ENCODE assay signal across 8 cellular contexts in genomic region chr14:53152627-53152908, GRCh38. TPM values are rescaled to one million over a fixed set of nuclear protein-coding genes. Genes with fewer than 3 reads are reported as not detected.
DNase-seq lines count a peak whose midpoint lies in the region; ATAC-seq and TF ChIP-seq lines count a peak whose summit lies in the region.

No MANE protein-coding gene starts in this region.

- no peak for DNase-seq in GM06990 (ENCODE audit: extremely low read depth, insufficient read length)
- no peak for DNase-seq in chondrocyte (ENCODE audit: low spot score)
- DNase-seq in medulla oblongata (ENCODE audit: extremely low spot score) = peak; percentile 15
- DNase-seq in transverse colon = no peak
- DNase-seq in occipital lobe (lab: John Stamatoyannopoulos, UW) = no peak
- no peak for DNase-seq in NCI-H187 treated with DMSO at 0.1 percent for 48 hours (lab: John Stamatoyannopoulos, UW)

- H3K36me3 Mint-ChIP-seq in chondrocyte (ENCODE audit: low read depth) = no peaks in the 10 kb centered on the region

- H3K4me1 ChIP-seq in Loucy (ENCODE audit: insufficient read depth, low read length, poor library complexity, severe bottlenecking) (peaks cover 44% of the 10 kb centered on the region), transverse colon (peaks cover 0 to 22% (median 7%) of the 10 kb centered on the region in 4 donors)

- H3K9ac ChIP-seq in Loucy (ENCODE audit: low read depth, low read length, poor library complexity, severe bottlenecking) = peak overlapping the region; percentile 83

- H3K79me2 ChIP-seq in Loucy (ENCODE audit: insufficient read depth, low read length) = peaks cover 51% of the 10 kb centered on the region

- H3K4me1 Mint-ChIP-seq in chondrocyte (ENCODE audit: low read depth) = peaks cover 22% of the 10 kb centered on the region

- H3K9me3 ChIP-seq in Loucy (ENCODE audit: insufficient read depth, low read depth, low read length) (no peaks in the 10 kb centered on the region), transverse colon (no peaks in the 10 kb centered on the region)

- TF ChIP-seq CTCF in GM06990 (IDR thresholded peaks at IDR 0.05; ENCODE audit: insufficient read depth, low read length, poor library complexity, severe bottlenecking) (no peak), Loucy (conservative IDR thresholded peaks at IDR 0.05; ENCODE audit: low read length) (no peak), chondrocyte (IDR thresholded peaks at IDR 0.05) (no peak), transverse colon (IDR thresholded peaks at IDR 0.05) (no peak)

- no peaks in the 10 kb centered on the region for H3K27me3 ChIP-seq in GM06990 (replicated peaks; ENCODE audit: control insufficient read depth, insufficient read depth, low read length)
- no peaks in the 10 kb centered on the region for H3K27me3 ChIP-seq in Loucy (ENCODE audit: insufficient read depth, low read length, poor library complexity, severe bottlenecking)
- H3K27me3 ChIP-seq in transverse colon = no peaks in the 10 kb centered on the region

- H3K9me3 Mint-ChIP-seq in chondrocyte (ENCODE audit: low read depth) = no peaks in the 10 kb centered on the region

- peak overlapping the region; percentile 83 for H3K4me2 ChIP-seq in Loucy (ENCODE audit: low read depth, low read length, poor library complexity, severe bottlenecking)

- 1% methylated on average over 32 of the region's 36 CpGs; no CpG with 5 or more reads in 1 of the 2 donors for WGBS in transverse colon (ENCODE audit: low coverage in 1 of 2), 2 donors

- H3K27me3 Mint-ChIP-seq in chondrocyte (ENCODE audit: low read depth) = no peaks in the 10 kb centered on the region

- H3K27ac ChIP-seq in transverse colon = peak overlapping the region; percentile 91 to 96 (median 93)

- peak overlapping the region; percentile 100 for H2AFZ ChIP-seq in Loucy (ENCODE audit: low read length)

- peaks cover 6% of the 10 kb centered on the region; the same call in 1 of the 2 replicates for H3F3A ChIP-seq in Loucy (ENCODE audit: low read depth)

- H3K4me3 Mint-ChIP-seq in chondrocyte (ENCODE audit: unreplicated experiment) = peak overlapping the region; percentile 99

- intact Hi-C loops in transverse colon (cut with DNase I; ENCODE audit: low total_unique reads) = no loop called here

- in situ Hi-C loops in transverse colon (cut with MboI; ENCODE audit: low pct_ligation_motif_present in 1 of 4, low pct_unique_long_range_greater_than_20kb in 1 of 4, low sequenced_read_pairs in 3 of 4) = no loop called here

- H3K9me2 ChIP-seq in Loucy (replicated peaks; ENCODE audit: low read depth, low read length) = no peaks in the 10 kb centered on the region

- peak; percentile 9 for ATAC-seq in GM21717 (IDR thresholded peaks at IDR 0.05; ENCODE audit: unreplicated experiment)

- H3K27ac Mint-ChIP-seq in chondrocyte (ENCODE audit: unreplicated experiment) = peak overlapping the region; percentile 83

- H3K36me3 ChIP-seq in GM06990 (ENCODE audit: control insufficient read depth, insufficient read depth, low read length) = no peaks in the 10 kb centered on the region
- no peaks in the 10 kb centered on the region for H3K36me3 ChIP-seq in Loucy (ENCODE audit: insufficient read depth, low read length)
- no peaks in the 10 kb centered on the region for H3K36me3 ChIP-seq in transverse colon

- no peak for TF ChIP-seq EP300 in transverse colon (IDR thresholded peaks at IDR 0.05; ENCODE audit: low read depth)

- H3K4me3 ChIP-seq in GM06990 (replicated peaks; ENCODE audit: low read depth, low read length) = peak overlapping the region; percentile 98
- peak overlapping the region; percentile 96 for H3K4me3 ChIP-seq in Loucy (ENCODE audit: low read length, poor library complexity, severe bottlenecking)
- H3K4me3 ChIP-seq in transverse colon = peak overlapping the region; percentile 67 to 92 (median 82)

- peaks cover 44% of the 10 kb centered on the region for H4K20me1 ChIP-seq in Loucy (ENCODE audit: insufficient read depth, low read length, poor library complexity, severe bottlenecking)

- TF ChIP-seq POLR2A in transverse colon (IDR thresholded peaks at IDR 0.05) = no peak

RNA-seq across cellular contexts. Expression of gene DDHD1, which starts 0.6 kb away (rescaled TPM):
- total RNA-seq in chondrocyte (12.9 to 16.5 TPM (median 13.7 TPM) in 3 replicates), transverse colon (10 to 100 TPM in 3 of 4 donors, 1 to 10 TPM in 1; 6.4 to 20.5 (median 13.7) TPM), occipital lobe (59.4 TPM)
